In genomic region chr17:32489320-32490100, GRCh38 we compare ENCODE assay signal across 12 cellular contexts. TPM values are rescaled to one million over a fixed set of nuclear protein-coding genes. Genes with fewer than 3 reads are reported as not detected.
DNase-seq lines count a peak whose midpoint lies in the region; ATAC-seq and TF ChIP-seq lines count a peak whose summit lies in the region.
"Had no signal": no experiment of that assay in that cellular context is flagged by ENCODE, and none has a peak within 500 bp of the region (broad histone marks: within the 10 kb centered on the region; RNA-seq: fewer than 3 reads in every experiment).

No MANE protein-coding gene starts in this region.

- TF ChIP-seq POLR2A in GM18505 (IDR thresholded peaks at IDR 0.05; ENCODE audit: borderline replicate concordance, extremely low read depth, insufficient read depth, insufficient read length), result peak; percentile 23

- H3K27ac ChIP-seq in DND-41 (ENCODE audit: low read length), result no peak overlapping the region
- H3K27ac ChIP-seq in heart right ventricle, result no peak overlapping the region

- H3K4me2 ChIP-seq in DND-41 (ENCODE audit: insufficient read depth, low read length), result peak overlapping the region; percentile 6; the same call in 1 of the 2 replicates

- DNase-seq in DND-41 (no peak), heart right ventricle (no peak), DMS153 (lab: John Stamatoyannopoulos, UW) (no peak)
- DNase-seq in naive thymus-derived CD8-positive, alpha-beta T cell, result no peak
- no peak for DNase-seq in stimulated activated CD4-positive, alpha-beta T cell treated with anti-CD3 and anti-CD28 coated beads, Interleukin-4, amount 100 ng/mL, for 1 hour
- DNase-seq: DMS79; effector CD8-positive, alpha-beta T cell; HCEC 1CT; Kasumi-1 had no signal

- TF ChIP-seq CTCF in DND-41 (IDR thresholded peaks at IDR 0.05; ENCODE audit: borderline replicate concordance, extremely low read depth, low read length, poor library complexity, severe bottlenecking), result no peak
- TF ChIP-seq CTCF in heart right ventricle (IDR thresholded peaks at IDR 0.05), result no peak

- H3K4me1 Mint-ChIP-seq in activated naive CD8-positive, alpha-beta T cell (ENCODE audit: low read depth), result peaks cover 69% of the 10 kb centered on the region
- peaks cover 30 to 75% (median 74%) of the 10 kb centered on the region in 4 donors for H3K4me1 Mint-ChIP-seq in naive thymus-derived CD8-positive, alpha-beta T cell

- ATAC-seq in DND-41 (ENCODE audit: insufficient read depth, low read depth) (no peak), GM18505 (IDR thresholded peaks at IDR 0.05; ENCODE audit: unreplicated experiment) (no peak), heart right ventricle (no peak)
- no peak for ATAC-seq in naive thymus-derived CD8-positive, alpha-beta T cell
- ATAC-seq: mucosa of descending colon had no signal

- no peaks in the 10 kb centered on the region for H3K27me3 ChIP-seq in DND-41 (ENCODE audit: insufficient read depth, low read length, poor library complexity)
- no peaks in the 10 kb centered on the region for H3K27me3 ChIP-seq in heart right ventricle

- POLR2A ChIA-PET in naive thymus-derived CD8-positive, alpha-beta T cell (lab: Charles Lee), result interaction anchor here (0.7 to 22.8 kb wide), 2 partner anchors 26 to 57 kb away, joined by 3 to 889 read pairs; no protein-coding TSS in a partner anchor

- peaks cover 20% of the 10 kb centered on the region for H4K20me1 ChIP-seq in DND-41 (ENCODE audit: insufficient read depth, low read length)

- 90 to 94% methylated on average over 10 of the region's 10 CpGs for WGBS in heart right ventricle, 2 donors

- H3K4me1 ChIP-seq in DND-41 (ENCODE audit: insufficient read depth, low read length), result peaks cover 28% of the 10 kb centered on the region
- H3K4me1 ChIP-seq in heart right ventricle, result peaks cover 4 to 56% (median 21%) of the 10 kb centered on the region in 9 donors

- intact Hi-C loops in heart right ventricle (cut with DNase I), result loop anchor here (5.0 to 10.0 kb wide), 8 partner anchors 115 to 388 kb away; partner anchors contain the start of gene MYO1D (in 1 of the 10)

- peaks cover 4% of the 10 kb centered on the region for H3K36me3 Mint-ChIP-seq in activated naive CD8-positive, alpha-beta T cell
- H3K36me3 Mint-ChIP-seq in naive thymus-derived CD8-positive, alpha-beta T cell, result peaks cover 9 to 22% (median 18%) of the 10 kb centered on the region in 3 donors

- H3K27me3 Mint-ChIP-seq in activated naive CD8-positive, alpha-beta T cell, result no peaks in the 10 kb centered on the region
- no peaks in the 10 kb centered on the region for H3K27me3 Mint-ChIP-seq in naive thymus-derived CD8-positive, alpha-beta T cell

- H3K9me3 Mint-ChIP-seq in activated naive CD8-positive, alpha-beta T cell (ENCODE audit: low read depth), result no peaks in the 10 kb centered on the region
- no peaks in the 10 kb centered on the region for H3K9me3 Mint-ChIP-seq in naive thymus-derived CD8-positive, alpha-beta T cell

- no peak overlapping the region for H2AFZ ChIP-seq in DND-41 (ENCODE audit: low read depth, low read length)

- H3K4me3 Mint-ChIP-seq in activated naive CD8-positive, alpha-beta T cell, result peak overlapping the region; percentile 91
- peak overlapping the region; percentile 84 to 95 (median 91) for H3K4me3 Mint-ChIP-seq in naive thymus-derived CD8-positive, alpha-beta T cell

- no peaks in the 10 kb centered on the region for H3K9me3 ChIP-seq in DND-41 (ENCODE audit: insufficient read depth, low read length, severe bottlenecking)
- no peaks in the 10 kb centered on the region for H3K9me3 ChIP-seq in heart right ventricle
- H3K9me3 ChIP-seq: mucosa of descending colon had no signal

- no peak overlapping the region for H3K4me3 ChIP-seq in DND-41 (ENCODE audit: low read depth in 1 of 2, low read length in 2 of 2)
- H3K4me3 ChIP-seq in heart right ventricle, result no peak overlapping the region
- H3K4me3 ChIP-seq: mucosa of descending colon had no signal

- peaks cover 9% of the 10 kb centered on the region; the same call in 1 of the 2 replicates for H3K79me2 ChIP-seq in DND-41 (ENCODE audit: insufficient read depth, low read length)

- H3K27ac Mint-ChIP-seq in activated naive CD8-positive, alpha-beta T cell, result peak overlapping the region; percentile 58
- peak overlapping the region; percentile 16 to 96 (median 86) for H3K27ac Mint-ChIP-seq in naive thymus-derived CD8-positive, alpha-beta T cell

- no peak overlapping the region for H3K9ac ChIP-seq in DND-41 (ENCODE audit: low read depth, low read length)

- H3K36me3 ChIP-seq in DND-41 (ENCODE audit: insufficient read depth, low read length) (peaks cover 24% of the 10 kb centered on the region), heart right ventricle (peaks cover 0 to 21% (median 0%) of the 10 kb centered on the region in 9 donors)

RNA-seq across cellular contexts. Expression of gene CDK5R1, which starts 2.7 kb away (rescaled TPM):
- total RNA-seq in naive thymus-derived CD8-positive, alpha-beta T cell, result 10 to 100 TPM; 17.6 to 17.8 TPM
- 10 to 100 TPM in 1 of 3 donors, 1 to 10 TPM in 2; 5.9 to 12.0 (median 9.6) TPM for polyA plus RNA-seq in naive thymus-derived CD8-positive, alpha-beta T cell
- total RNA-seq in heart right ventricle, result 1 to 10 TPM in 9 of 10 donors, under 1 TPM in 1; 0.90 to 2.1 (median 1.3) TPM
- polyA plus RNA-seq in heart right ventricle, result under 1 TPM; 0.66 to 0.83 TPM

RNA-seq across cellular contexts. Expression of gene PSMD11, which starts 45.2 kb away (rescaled TPM):
- 10 to 100 TPM; 64.9 to 72.2 TPM for total RNA-seq in naive thymus-derived CD8-positive, alpha-beta T cell
- 100 to 1,000 TPM; 102 to 122 (median 112) TPM for polyA plus RNA-seq in naive thymus-derived CD8-positive, alpha-beta T cell
- 100 to 1,000 TPM in 1 of 10 donors, 10 to 100 TPM in 9; 74.9 to 102 (median 84.1) TPM for total RNA-seq in heart right ventricle
- 10 to 100 TPM; 41.9 to 78.9 TPM for polyA plus RNA-seq in heart right ventricle

Comparison
In these comparisons a context has a peak if more than half of its experiments do, and no peak if none do; other contexts are left out.
1. RNA of gene CDK5R1, which starts 2.7 kb away (total RNA-seq): 17.6 to 17.8 TPM in naive thymus-derived CD8-positive, alpha-beta T cell; 0.90 to 2.1 TPM in heart right ventricle; every median in the first group is over 4 times any median in the second.